ENCODE assay signal across 14 cellular contexts in the genomic region with DNA sequence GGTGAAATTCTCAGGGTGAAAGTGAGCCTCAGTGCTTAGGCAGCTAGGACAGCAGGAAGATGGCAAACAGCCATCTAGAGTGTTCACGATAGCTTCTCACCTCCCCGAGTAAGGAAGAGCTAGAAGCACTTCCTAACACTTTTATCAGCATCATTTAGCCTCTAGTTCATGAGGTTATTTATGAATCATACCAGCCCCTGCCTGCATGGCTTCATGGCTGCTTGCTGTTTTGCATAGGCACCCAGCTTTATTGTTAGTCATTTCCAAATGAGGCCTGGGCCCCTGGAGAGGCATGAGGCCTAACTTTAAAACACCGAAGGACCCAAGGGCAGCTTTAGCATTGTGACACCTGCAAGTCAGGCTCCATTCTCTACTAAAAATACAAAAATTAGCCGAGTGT.
DNase-seq lines count a peak whose midpoint lies in the region; ATAC-seq, FAIRE-seq and TF ChIP-seq lines count a peak whose summit lies in the region.
"Had no signal": no experiment of that assay in that cellular context is flagged by ENCODE, and none has a peak within 500 bp of the region (broad histone marks: within the 10 kb centered on the region; RNA-seq: fewer than 3 reads in every experiment).

No MANE protein-coding gene starts in this region.

- no peak overlapping the region for H2BK120ac ChIP-seq in H9 (ENCODE audit: low read depth, low read length, poor library complexity, severe bottlenecking)
- no peak overlapping the region for H2BK120ac ChIP-seq in neuronal stem cell (ENCODE audit: low read depth, low read length)

- H3K4ac ChIP-seq in H9 (ENCODE audit: low read depth, low read length) = no peak overlapping the region
- no peak overlapping the region for H3K4ac ChIP-seq in neuronal stem cell (ENCODE audit: low read length)

- no peak overlapping the region for H3K56ac ChIP-seq in H9 (ENCODE audit: insufficient read length, low read depth, low read length)

- no peak overlapping the region for H3K18ac ChIP-seq in H9 (ENCODE audit: insufficient read length, low read depth, low read length)
- no peak overlapping the region for H3K18ac ChIP-seq in neuronal stem cell (ENCODE audit: low read length)

- peak; percentile 57 for DNase-seq in EL
- DNase-seq in RCC 7860 (ENCODE audit: low spot score) = peak; percentile 59
- DNase-seq in glomerular visceral epithelial cell (ENCODE audit: extremely low spot score) = peak; percentile 24
- DNase-seq in H9 = no peak
- DNase-seq in DMS114 treated with DMSO at 0.1 percent for 48 hours (lab: John Stamatoyannopoulos, UW; ENCODE audit: unreplicated experiment) = no peak
- no peak for DNase-seq in NCI-H2107 (lab: John Stamatoyannopoulos, UW)
- no peak for DNase-seq in neuronal stem cell (ENCODE audit: low spot score)
- DNase-seq: CD4-positive, alpha-beta T cell; NCI-H2029 treated with DMSO at 0.1 percent for 48 hours; stomach had no signal

- H3K9ac ChIP-seq in H9 (ENCODE audit: extremely low read depth, insufficient read length, low read length) (no peak overlapping the region), neuronal stem cell (ENCODE audit: low read depth, low read length, poor library complexity) (no peak overlapping the region)

- H3K36me3 Mint-ChIP-seq in H9 (ENCODE audit: insufficient read depth in 1 of 3, low read depth in 3 of 3) = no peaks in the 10 kb centered on the region

- H3K4me3 Mint-ChIP-seq in H9 = no peak overlapping the region
- H3K4me3 Mint-ChIP-seq: CD4-positive, alpha-beta T cell; T-helper 1 cell treated with Interleukin-12 subunit alpha and Interleukin-12 subunit beta and Interleukin-4 antibody, amounts not matched to agents 30 μg/mL and 1 μg/mL, for 36 hours had no signal

- H3K4me2 ChIP-seq in H9 (ENCODE audit: insufficient read depth, insufficient read length, low read length) (no peak overlapping the region), neuronal stem cell (ENCODE audit: insufficient read depth, low read length, poor library complexity, severe bottlenecking) (no peak overlapping the region)

- H2BK15ac ChIP-seq in H9 (ENCODE audit: low read depth, low read length) (no peak overlapping the region), neuronal stem cell (ENCODE audit: low read length) (no peak overlapping the region)

- whole genome bisulfite sequencing in H9 (ENCODE audit: extremely low coverage, insufficient read length, low lambda C conversion rate) = no CpG with 5 or more reads among the region's 4 CpGs
- WGBS in neuronal stem cell (ENCODE audit: extremely low coverage in 2 of 2, insufficient read length in 2 of 2, insufficient replicate concordance in 1 of 2), 2 donors = no CpG with 5 or more reads among the region's 4 CpGs

- no peak overlapping the region for H2BK12ac ChIP-seq in H9 (ENCODE audit: insufficient read length, low read depth, low read length)
- no peak overlapping the region for H2BK12ac ChIP-seq in neuronal stem cell (ENCODE audit: low read length)

- H3K9me3 ChIP-seq in H9 (ENCODE audit: control insufficient read depth, low read depth, low read length) = no peaks in the 10 kb centered on the region
- no peaks in the 10 kb centered on the region for H3K9me3 ChIP-seq in neuronal stem cell (replicated peaks in 1 of 2; ENCODE audit: control insufficient read depth in 2 of 2, insufficient read depth in 1 of 2, low read depth in 1 of 2, low read length in 2 of 2)
- H3K9me3 ChIP-seq: stomach had no signal

- TF ChIP-seq CTCF in H9 (conservative IDR thresholded peaks at IDR 0.05) = no peak

- H4K20me1 ChIP-seq in H9 (ENCODE audit: control insufficient read depth, insufficient read depth, insufficient read length) = no peaks in the 10 kb centered on the region

- H2AK5ac ChIP-seq in H9 (ENCODE audit: insufficient read length, low read length) (no peak overlapping the region), neuronal stem cell (ENCODE audit: low read depth, low read length) (no peak overlapping the region)

- H3K27me3 Mint-ChIP-seq in H9 (ENCODE audit: low read depth) = no peaks in the 10 kb centered on the region; the same call in 1 of the 2 replicates

- no peak overlapping the region for H3K27ac Mint-ChIP-seq in H9
- H3K27ac Mint-ChIP-seq: CD4-positive, alpha-beta T cell; progenitor cell of endocrine pancreas; T-helper 1 cell treated with Interleukin-12 subunit alpha and Interleukin-12 subunit beta and Interleukin-4 antibody, amounts not matched to agents 30 μg/mL and 1 μg/mL, for 36 hours had no signal

- peak; percentile 46 for FAIRE-seq in RCC 7860 (lab: Jason Lieb, UNC)
- FAIRE-seq: K562 had no signal

- H3K14ac ChIP-seq in H9 (ENCODE audit: insufficient read depth, low read length) (no peak overlapping the region), neuronal stem cell (ENCODE audit: low read length) (no peak overlapping the region)

- H3K36me3 ChIP-seq in neuronal stem cell (replicated peaks in 1 of 2; ENCODE audit: control insufficient read depth in 2 of 2, insufficient read depth in 2 of 2, low read length in 2 of 2) = no peaks in the 10 kb centered on the region
- H3K36me3 ChIP-seq: stomach had no signal

- H3K4me1 ChIP-seq in H9 (ENCODE audit: insufficient read depth, low read length) = no peaks in the 10 kb centered on the region
- H3K4me1 ChIP-seq in neuronal stem cell (ENCODE audit: control insufficient read depth in 2 of 2, insufficient read depth in 1 of 2, low read depth in 1 of 2, low read length in 2 of 2) = peaks cover 0 to 1% of the 10 kb centered on the region in 2 donors
- H3K4me1 ChIP-seq: stomach had no signal

- peak; percentile 58 for ATAC-seq in GM21619 (IDR thresholded peaks at IDR 0.05; ENCODE audit: unreplicated experiment)

- H3K27ac ChIP-seq in H9 (ENCODE audit: insufficient read length, low read depth, low read length) = no peak overlapping the region
- no peak overlapping the region for H3K27ac ChIP-seq in neuronal stem cell (replicated peaks; ENCODE audit: low read length)
- H3K27ac ChIP-seq: stomach had no signal

- H3K27me3 ChIP-seq in H9 (ENCODE audit: insufficient read depth, low read length) (no peaks in the 10 kb centered on the region), neuronal stem cell (ENCODE audit: control insufficient read depth in 3 of 3, insufficient read depth in 3 of 3, low read depth in 1 of 3, low read length in 3 of 3) (peaks cover 0 to 3% (median 0%) of the 10 kb centered on the region in 3 experiments)
- H3K27me3 ChIP-seq: stomach had no signal

- no peak overlapping the region for H2BK5ac ChIP-seq in H9 (ENCODE audit: insufficient read length, low read length)
- no peak overlapping the region for H2BK5ac ChIP-seq in neuronal stem cell (ENCODE audit: low read length)

- peaks cover 19 to 21% of the 10 kb centered on the region in 2 experiments for H3K4me1 Mint-ChIP-seq in H9

- H3K9me3 Mint-ChIP-seq in H9 = no peaks in the 10 kb centered on the region
- H3K9me3 Mint-ChIP-seq: CD4-positive, alpha-beta T cell; T-helper 1 cell treated with Interleukin-12 subunit alpha and Interleukin-12 subunit beta and Interleukin-4 antibody, amounts not matched to agents 30 μg/mL and 1 μg/mL, for 36 hours had no signal

- H3K4me3 ChIP-seq in neuronal stem cell (ENCODE audit: low read length in 2 of 2) = no peak overlapping the region
- H3K4me3 ChIP-seq: K562, stomach had no signal

- no peak overlapping the region for H3T11ph ChIP-seq in H9 (ENCODE audit: low read length)

- no peaks in the 10 kb centered on the region for H3K23me2 ChIP-seq in H9 (ENCODE audit: insufficient read length, low read depth, low read length, poor library complexity, severe bottlenecking)

- H4K91ac ChIP-seq in H9 (ENCODE audit: insufficient read length, low read depth, low read length) (no peak overlapping the region), neuronal stem cell (ENCODE audit: low read depth, low read length, poor library complexity) (no peak overlapping the region)

- no peak overlapping the region for H4K5ac ChIP-seq in H9 (ENCODE audit: insufficient read length, low read depth, low read length)

- H3K23ac ChIP-seq in H9 (ENCODE audit: insufficient read length, low read depth, low read length) = no peak overlapping the region
- no peak overlapping the region for H3K23ac ChIP-seq in neuronal stem cell (ENCODE audit: low read depth, low read length, poor library complexity)

- H4K8ac ChIP-seq in H9 (replicated peaks; ENCODE audit: insufficient read length, low read depth, low read length) (no peak overlapping the region), neuronal stem cell (ENCODE audit: low read depth, low read length) (no peak overlapping the region)

- no peak overlapping the region for H2BK20ac ChIP-seq in H9 (ENCODE audit: low read depth, low read length, poor library complexity, severe bottlenecking)

- no peaks in the 10 kb centered on the region for H3K79me2 ChIP-seq in H9 (ENCODE audit: insufficient read depth, low read length)

- H3K79me1 ChIP-seq in H9 (ENCODE audit: insufficient read depth, low read depth, low read length, poor library complexity, severe bottlenecking) = no peaks in the 10 kb centered on the region
- H3K79me1 ChIP-seq in neuronal stem cell (ENCODE audit: low read depth, low read length) = no peaks in the 10 kb centered on the region

- no peak overlapping the region for H2AFZ ChIP-seq in H9 (ENCODE audit: low read length)
- no peak overlapping the region for H2AFZ ChIP-seq in neuronal stem cell (ENCODE audit: low read length)

Comparison
In these comparisons a context has a peak if more than half of its experiments do, and no peak if none do; other contexts are left out.
1. DNase-seq: peak in EL (single experiment), RCC 7860 (single experiment) and glomerular visceral epithelial cell (single experiment); none in H9 (single experiment), DMS114 treated with DMSO at 0.1 percent for 48 hours (single experiment), NCI-H2107 (single experiment) and neuronal stem cell (single experiment).